19 cellular contexts compared by ENCODE assay signal in genomic region chr9:133525677-133526076, GRCh38. TPM values are rescaled to one million over a fixed set of nuclear protein-coding genes. Genes with fewer than 3 reads are reported as not detected.
DNase-seq lines count a peak whose midpoint lies in the region; ATAC-seq and TF ChIP-seq lines count a peak whose summit lies in the region.
"Had no signal": no experiment of that assay in that cellular context is flagged by ENCODE, and none has a peak within 500 bp of the region (broad histone marks: within the 10 kb centered on the region; RNA-seq: fewer than 3 reads in every experiment).

No MANE protein-coding gene starts in this region.

- H2BK12ac ChIP-seq in trophoblast cell (ENCODE audit: low read length) = peak overlapping the region; percentile 26

- peaks cover 11% of the 10 kb centered on the region for H3K79me1 ChIP-seq in trophoblast cell (ENCODE audit: low read length)

- H3K4me3 Mint-ChIP-seq in Caco-2 (ENCODE audit: unreplicated experiment) (no peak overlapping the region), MCF 10A (ENCODE audit: unreplicated experiment) (no peak overlapping the region)
- H3K4me3 Mint-ChIP-seq: CD4-positive, alpha-beta memory T cell had no signal

- H3K9ac ChIP-seq in NT2/D1 (ENCODE audit: insufficient read length, low read depth) = peak overlapping the region; percentile 13
- H3K9ac ChIP-seq in trophoblast cell (ENCODE audit: low read length) = no peak overlapping the region

- H4K8ac ChIP-seq in trophoblast cell (ENCODE audit: low read depth, low read length) = no peak overlapping the region

- H3K36me3 ChIP-seq in Caco-2 (ENCODE audit: control insufficient read depth, insufficient read depth, low read length) (no peaks in the 10 kb centered on the region), NT2/D1 (ENCODE audit: insufficient read depth, insufficient read length, low read length) (no peaks in the 10 kb centered on the region), trophoblast cell (ENCODE audit: control insufficient read depth in 1 of 2, insufficient read depth in 2 of 2, low read length in 2 of 2) (no peaks in the 10 kb centered on the region)
- H3K36me3 ChIP-seq: BE2C had no signal

- H3K4me3 ChIP-seq in Caco-2 (ENCODE audit: low read depth, low read length) (no peak overlapping the region), NT2/D1 (ENCODE audit: insufficient read length, low read depth) (no peak overlapping the region), trophoblast cell (ENCODE audit: low read depth, low read length) (no peak overlapping the region)

- no peak overlapping the region for H2AFZ ChIP-seq in trophoblast cell (ENCODE audit: insufficient read depth, low read length, poor library complexity)

- H3K9me3 Mint-ChIP-seq in Caco-2 (ENCODE audit: unreplicated experiment) = no peaks in the 10 kb centered on the region
- H3K9me3 Mint-ChIP-seq in MCF 10A (ENCODE audit: unreplicated experiment) = no peaks in the 10 kb centered on the region
- H3K9me3 Mint-ChIP-seq: CD4-positive, alpha-beta memory T cell had no signal

- intact Hi-C loops in Caco-2 (cut with micrococcal nuclease; ENCODE audit: unreplicated experiment) (no loop called here), MCF 10A (cut with micrococcal nuclease) (no loop called here)

- WGBS in trophoblast cell (ENCODE audit: extremely low coverage, insufficient coverage, insufficient read length) = no CpG with 5 or more reads among the region's 8 CpGs

- H4K12ac ChIP-seq in trophoblast cell (ENCODE audit: low read depth, low read length) = no peak overlapping the region

- ATAC-seq in left lobe of liver (peak; percentile 24), HG02938 (IDR thresholded peaks at IDR 0.05; ENCODE audit: unreplicated experiment) (no peak)
- ATAC-seq: Panc1 had no signal

- H3K27ac ChIP-seq in trophoblast cell (ENCODE audit: low read depth, low read length) = no peak overlapping the region

- no peak overlapping the region for H2BK5ac ChIP-seq in trophoblast cell (ENCODE audit: low read depth, low read length, poor library complexity)

- H3K4me1 ChIP-seq in Caco-2 (peaks cover 4% of the 10 kb centered on the region), NT2/D1 (ENCODE audit: insufficient read depth, insufficient read length) (peaks cover 43% of the 10 kb centered on the region), trophoblast cell (ENCODE audit: control insufficient read depth in 1 of 2, insufficient read depth in 2 of 2, low read length in 2 of 2) (peaks cover 32 to 38% of the 10 kb centered on the region in 2 experiments)

- no TSS peak for BruUV-seq in Caco-2 (replicated peaks; lab: Mats Ljungman, UMichigan)
- BruUV-seq in MCF 10A (replicated peaks; lab: Mats Ljungman, UMichigan) = no TSS peak

- H3K23ac ChIP-seq in trophoblast cell (ENCODE audit: low read length) = no peak overlapping the region

- H3K36me3 Mint-ChIP-seq in Caco-2 (ENCODE audit: insufficient read depth, unreplicated experiment) (no peaks in the 10 kb centered on the region), MCF 10A (ENCODE audit: insufficient read depth, unreplicated experiment) (no peaks in the 10 kb centered on the region)
- H3K36me3 Mint-ChIP-seq: CD4-positive, alpha-beta memory T cell had no signal

- DNase-seq in Caco-2 = no peak
- no peak for DNase-seq in NT2/D1 (ENCODE audit: low read depth, low spot score)
- no peak for DNase-seq in left lobe of liver (ENCODE audit: low spot score)
- DNase-seq in trophoblast cell = no peak
- DNase-seq in MCF 10A (ENCODE audit: unreplicated experiment) = no peak
- DNase-seq in DMS 273 (lab: John Stamatoyannopoulos, UW; ENCODE audit: unreplicated experiment) = no peak
- no peak for DNase-seq in DMS 273 treated with DMSO at 0.1 percent for 48 hours (lab: John Stamatoyannopoulos, UW)
- DNase-seq: BE2C; CD4-positive, alpha-beta memory T cell; HCEC 1CT; Karpas-422; NCI-H1417 treated with DMSO at 0.1 percent for 48 hours; NCI-H2029 treated with DMSO at 0.1 percent for 48 hours; NCI-H524 treated with DMSO at 0.1 percent for 48 hours; SIG-M5 had no signal

- no peak overlapping the region for H2BK120ac ChIP-seq in trophoblast cell (ENCODE audit: insufficient read depth, low read length, poor library complexity)

- H4K91ac ChIP-seq in trophoblast cell (ENCODE audit: low read depth, low read length) = no peak overlapping the region

- no peaks in the 10 kb centered on the region for H3K79me2 ChIP-seq in trophoblast cell (ENCODE audit: control insufficient read depth, insufficient read depth, low read length, poor library complexity)

- H3K27me3 ChIP-seq in Caco-2 (replicated peaks; ENCODE audit: control insufficient read depth, insufficient read depth, low read length) = no peaks in the 10 kb centered on the region
- peaks cover 11% of the 10 kb centered on the region for H3K27me3 ChIP-seq in NT2/D1 (ENCODE audit: insufficient read depth, insufficient read length)
- H3K27me3 ChIP-seq in trophoblast cell (ENCODE audit: insufficient read depth, low read length) = no peaks in the 10 kb centered on the region
- H3K27me3 ChIP-seq: BE2C had no signal

- H3K14ac ChIP-seq in trophoblast cell (ENCODE audit: low read length) = no peak overlapping the region

- POLR2A ChIA-PET in Caco-2 (lab: Charles Lee) (no interaction called here), MCF 10A (lab: Yijun Ruan, JAX) (no interaction called here)

- peaks cover 6% of the 10 kb centered on the region for H3K4me1 Mint-ChIP-seq in Caco-2 (ENCODE audit: low read depth, unreplicated experiment)
- H3K4me1 Mint-ChIP-seq in MCF 10A (ENCODE audit: insufficient read depth, unreplicated experiment) = no peaks in the 10 kb centered on the region

- no peak for TF ChIP-seq CTCF in Caco-2 (IDR thresholded peaks at IDR 0.05; ENCODE audit: insufficient read depth in 1 of 2, low read depth in 1 of 2, low read length in 1 of 2, severe bottlenecking in 1 of 2, unreplicated experiment in 1 of 2)
- no peak for TF ChIP-seq CTCF in MCF 10A (IDR thresholded peaks at IDR 0.05; ENCODE audit: unreplicated experiment)

- H3K18ac ChIP-seq in trophoblast cell (ENCODE audit: low read length) = no peak overlapping the region

- no peak overlapping the region for H3K4me2 ChIP-seq in trophoblast cell (ENCODE audit: low read length)

- peak overlapping the region; percentile 20 for H3K27ac Mint-ChIP-seq in Caco-2 (ENCODE audit: unreplicated experiment)
- H3K27ac Mint-ChIP-seq in MCF 10A (ENCODE audit: low read depth, unreplicated experiment) = no peak overlapping the region
- H3K27ac Mint-ChIP-seq: CD4-positive, alpha-beta memory T cell had no signal

- no peaks in the 10 kb centered on the region for H3K27me3 Mint-ChIP-seq in Caco-2 (ENCODE audit: insufficient read depth, unreplicated experiment)
- H3K27me3 Mint-ChIP-seq in MCF 10A (ENCODE audit: insufficient read depth, unreplicated experiment) = peaks cover 68% of the 10 kb centered on the region

- H3K4ac ChIP-seq in trophoblast cell (ENCODE audit: low read depth, low read length) = no peak overlapping the region

- no peak overlapping the region for H2AK5ac ChIP-seq in trophoblast cell (ENCODE audit: low read length)

- no peaks in the 10 kb centered on the region for H3K9me3 ChIP-seq in Caco-2
- no peaks in the 10 kb centered on the region for H3K9me3 ChIP-seq in NT2/D1 (ENCODE audit: insufficient read depth, low read length)
- no peaks in the 10 kb centered on the region for H3K9me3 ChIP-seq in trophoblast cell (ENCODE audit: insufficient read depth, low read depth, low read length)
- H3K9me3 ChIP-seq: BE2C had no signal

- CTCF ChIA-PET in Caco-2 (lab: Charles Lee) (no interaction called here), MCF 10A (lab: Yijun Ruan, JAX) (no interaction called here)

RNA-seq across cellular contexts. Expression of gene MYMK, which starts 0.9 kb away (rescaled TPM):
- total RNA-seq in Caco-2 (2022) (not detected in 2 replicates), left lobe of liver (not detected), MCF 10A (2022) (not detected in 2 replicates)
- polyA plus RNA-seq in trophoblast cell (2013) = 0.25 and 0.27 TPM in 2 replicates
- total RNA-seq: CD4-positive, alpha-beta memory T cell; Daoy had no signal
- polyA plus RNA-seq: AG04450; CD4-positive, alpha-beta memory T cell had no signal

RNA-seq across cellular contexts. Expression of gene ADAMTSL2, which starts 8.8 kb away (rescaled TPM):
- total RNA-seq in Caco-2 (2022) = 0.46 and 0.68 TPM in 2 replicates
- total RNA-seq in left lobe of liver = 18.0 TPM
- 5.9 and 6.2 TPM in 2 replicates for polyA plus RNA-seq in trophoblast cell (2013)
- total RNA-seq in MCF 10A (2022) = not detected in 2 replicates
- total RNA-seq: Daoy had no signal
- polyA plus RNA-seq: AG04450 had no signal

RNA-seq across cellular contexts. Expression of gene SLC2A6, which starts 46.8 kb away (rescaled TPM):
- total RNA-seq in Caco-2 (2022) (7.1 and 8.4 TPM in 2 replicates), left lobe of liver (1.3 TPM), MCF 10A (2022) (0.32 and 0.42 TPM in 2 replicates)
- polyA plus RNA-seq in trophoblast cell (2013) = 4.5 and 4.7 TPM in 2 replicates

Comparison
In these comparisons a context has a peak if more than half of its experiments do, and no peak if none do; other contexts are left out.
1. RNA of gene ADAMTSL2, which starts 8.8 kb away (total RNA-seq): 18.0 TPM in left lobe of liver (single experiment); 0.46 to 0.68 TPM in Caco-2 and not detected in MCF 10A; every median in the first group is over 10 times any median in the second.